13 cellular contexts compared by ENCODE assay signal in genomic region chr15:41241251-41241964, GRCh38. TPM values are rescaled to one million over a fixed set of nuclear protein-coding genes. Genes with fewer than 3 reads are reported as not detected.
DNase-seq lines count a peak whose midpoint lies in the region; TF ChIP-seq lines count a peak whose summit lies in the region.
"Had no signal": no experiment of that assay in that cellular context is flagged by ENCODE, and none has a peak within 500 bp of the region (broad histone marks: within the 10 kb centered on the region; RNA-seq: fewer than 3 reads in every experiment).

No MANE protein-coding gene starts in this region.

- WGBS in H9 (ENCODE audit: extremely low coverage, insufficient read length, low lambda C conversion rate): no CpG with 5 or more reads among the region's 6 CpGs

- TF ChIP-seq CTCF in H9 (conservative IDR thresholded peaks at IDR 0.05) (no peak), neural progenitor cell (IDR thresholded peaks at IDR 0.05) (no peak)

- H3K4me3 ChIP-seq in duodenal mucosa (ENCODE audit: low read depth in 1 of 2, low read length in 2 of 2) (peak overlapping the region; percentile 6 to 16), Karpas-422 (ENCODE audit: low read length) (no peak overlapping the region), neural progenitor cell (no peak overlapping the region)
- H3K4me3 ChIP-seq: upper lobe of left lung had no signal

- H3K14ac ChIP-seq in H9 (ENCODE audit: insufficient read depth, low read length): no peak overlapping the region

- H3K27ac Mint-ChIP-seq in H9 (peak overlapping the region in 1 of 3 experiments; percentile 49; a peak in 2 of 7 replicates), neural progenitor cell (no peak overlapping the region)
- H3K27ac Mint-ChIP-seq: activated CD8-positive, alpha-beta T cell treated with anti-CD3 and anti-CD28 coated beads for 36 hours had no signal

- H2AK5ac ChIP-seq in H9 (ENCODE audit: insufficient read length, low read length): no peak overlapping the region

- H3K9me3 ChIP-seq in duodenal mucosa (ENCODE audit: control insufficient read depth in 1 of 2, low read length in 2 of 2): no peaks in the 10 kb centered on the region
- H3K9me3 ChIP-seq in Karpas-422 (ENCODE audit: low read length): no peaks in the 10 kb centered on the region
- H3K9me3 ChIP-seq in H9 (ENCODE audit: control insufficient read depth, low read depth, low read length): no peaks in the 10 kb centered on the region
- H3K9me3 ChIP-seq in neural progenitor cell (ENCODE audit: low read depth): no peaks in the 10 kb centered on the region
- H3K9me3 ChIP-seq: upper lobe of left lung had no signal

- H3K9me2 ChIP-seq in Karpas-422 (replicated peaks; ENCODE audit: insufficient read depth, low read length): no peaks in the 10 kb centered on the region

- DNase-seq in G401 (ENCODE audit: low spot score): peak; percentile 28
- peak; percentile 56 for DNase-seq in NCI-H2227 treated with DMSO at 0.1 percent for 48 hours (lab: John Stamatoyannopoulos, UW)
- peak; percentile 7 for DNase-seq in myocyte (ENCODE audit: low read depth)
- DNase-seq in Karpas-422: no peak
- no peak for DNase-seq in H9
- no peak for DNase-seq in neural progenitor cell (ENCODE audit: low spot score)
- DNase-seq in NCI-H1048 (lab: John Stamatoyannopoulos, UW): no peak
- DNase-seq: activated CD8-positive, alpha-beta T cell treated with anti-CD3 and anti-CD28 coated beads for 36 hours; amniotic stem cell; DND-41; naive thymus-derived CD4-positive, alpha-beta T cell had no signal

- H3K36me3 Mint-ChIP-seq in H9 (ENCODE audit: insufficient read depth in 1 of 3, low read depth in 3 of 3) (peaks cover 0 to 26% (median 11%) of the 10 kb centered on the region in 3 experiments; a peak in 6 of 7 replicates), neural progenitor cell (peaks cover 13% of the 10 kb centered on the region)

- no peaks in the 10 kb centered on the region for H3K79me1 ChIP-seq in H9 (ENCODE audit: insufficient read depth, low read depth, low read length, poor library complexity, severe bottlenecking)

- H3K4me3 Mint-ChIP-seq in H9 (no peak overlapping the region), neural progenitor cell (no peak overlapping the region)
- H3K4me3 Mint-ChIP-seq: activated CD8-positive, alpha-beta T cell treated with anti-CD3 and anti-CD28 coated beads for 36 hours; naive thymus-derived CD4-positive, alpha-beta T cell had no signal

- no peak overlapping the region for H4K91ac ChIP-seq in H9 (ENCODE audit: insufficient read length, low read depth, low read length)

- no peak overlapping the region for H2BK5ac ChIP-seq in H9 (ENCODE audit: insufficient read length, low read length)

- H3K27me3 ChIP-seq in duodenal mucosa (ENCODE audit: control insufficient read depth in 1 of 2, insufficient read depth in 2 of 2, low read length in 2 of 2): no peaks in the 10 kb centered on the region
- H3K27me3 ChIP-seq in Karpas-422 (ENCODE audit: low read length): no peaks in the 10 kb centered on the region
- H3K27me3 ChIP-seq in H9 (ENCODE audit: insufficient read depth, low read length): no peaks in the 10 kb centered on the region
- no peaks in the 10 kb centered on the region for H3K27me3 ChIP-seq in neural progenitor cell
- H3K27me3 ChIP-seq: upper lobe of left lung had no signal

- H3K9ac ChIP-seq in duodenal mucosa (ENCODE audit: low read depth in 1 of 2, low read length in 2 of 2) (peak overlapping the region; percentile 39 to 40), Karpas-422 (ENCODE audit: low read length) (no peak overlapping the region), H9 (ENCODE audit: extremely low read depth, insufficient read length, low read length) (no peak overlapping the region), neural progenitor cell (no peak overlapping the region)

- no peak overlapping the region for H3T11ph ChIP-seq in H9 (ENCODE audit: low read length)

- no peaks in the 10 kb centered on the region for H3F3A ChIP-seq in neural progenitor cell (ENCODE audit: low read depth)

- H3K4me2 ChIP-seq in Karpas-422 (ENCODE audit: low read depth, low read length, poor library complexity, severe bottlenecking) (no peak overlapping the region), H9 (ENCODE audit: insufficient read depth, insufficient read length, low read length) (no peak overlapping the region), neural progenitor cell (no peak overlapping the region)

- peaks cover 5 to 21% of the 10 kb centered on the region in 2 donors for H3K4me1 ChIP-seq in duodenal mucosa (ENCODE audit: control insufficient read depth in 1 of 2, insufficient read depth in 2 of 2, low read length in 2 of 2)
- no peaks in the 10 kb centered on the region for H3K4me1 ChIP-seq in Karpas-422 (ENCODE audit: low read length)
- no peaks in the 10 kb centered on the region for H3K4me1 ChIP-seq in H9 (ENCODE audit: insufficient read depth, low read length)
- no peaks in the 10 kb centered on the region for H3K4me1 ChIP-seq in neural progenitor cell

- no peak overlapping the region for H3K4ac ChIP-seq in H9 (ENCODE audit: low read depth, low read length)

- H2BK120ac ChIP-seq in H9 (ENCODE audit: low read depth, low read length, poor library complexity, severe bottlenecking): no peak overlapping the region

- in situ Hi-C loops in G401 (cut with HindIII; ENCODE audit: low sequenced_read_pairs): no loop called here

- H4K20me1 ChIP-seq in Karpas-422 (ENCODE audit: insufficient read depth, low read depth, low read length): no peaks in the 10 kb centered on the region
- H4K20me1 ChIP-seq in H9 (ENCODE audit: control insufficient read depth, insufficient read depth, insufficient read length): no peaks in the 10 kb centered on the region
- no peaks in the 10 kb centered on the region for H4K20me1 ChIP-seq in neural progenitor cell (ENCODE audit: low read depth)

- H3K27me3 Mint-ChIP-seq in H9 (ENCODE audit: low read depth): no peaks in the 10 kb centered on the region
- H3K27me3 Mint-ChIP-seq in neural progenitor cell (ENCODE audit: insufficient read depth, low read depth): peaks cover 2% of the 10 kb centered on the region
- H3K27me3 Mint-ChIP-seq: activated CD8-positive, alpha-beta T cell treated with anti-CD3 and anti-CD28 coated beads for 36 hours; naive thymus-derived CD4-positive, alpha-beta T cell had no signal

- H3K23me2 ChIP-seq in H9 (ENCODE audit: insufficient read length, low read depth, low read length, poor library complexity, severe bottlenecking): no peaks in the 10 kb centered on the region

- H2BK20ac ChIP-seq in H9 (ENCODE audit: low read depth, low read length, poor library complexity, severe bottlenecking): no peak overlapping the region

- no peak overlapping the region for H3K56ac ChIP-seq in H9 (ENCODE audit: insufficient read length, low read depth, low read length)

- H3K4me1 Mint-ChIP-seq in H9: no peaks in the 10 kb centered on the region
- H3K4me1 Mint-ChIP-seq in neural progenitor cell: no peaks in the 10 kb centered on the region

- no peak overlapping the region for H4K5ac ChIP-seq in H9 (ENCODE audit: insufficient read length, low read depth, low read length)

- H3K27ac ChIP-seq in duodenal mucosa (ENCODE audit: low read depth, low read length) (peak overlapping the region; percentile 7), Karpas-422 (ENCODE audit: low read length) (no peak overlapping the region), H9 (ENCODE audit: insufficient read length, low read depth, low read length) (no peak overlapping the region), neural progenitor cell (no peak overlapping the region)
- H3K27ac ChIP-seq: upper lobe of left lung had no signal

- no peak overlapping the region for H2BK15ac ChIP-seq in H9 (ENCODE audit: low read depth, low read length)

- no peak overlapping the region for H2BK12ac ChIP-seq in H9 (ENCODE audit: insufficient read length, low read depth, low read length)

- H2AFZ ChIP-seq in Karpas-422 (ENCODE audit: low read length) (no peak overlapping the region), H9 (ENCODE audit: low read length) (no peak overlapping the region), neural progenitor cell (replicated peaks) (no peak overlapping the region)

- no peak overlapping the region for H4K8ac ChIP-seq in H9 (replicated peaks; ENCODE audit: insufficient read length, low read depth, low read length)

- H3K36me3 ChIP-seq in duodenal mucosa (ENCODE audit: control insufficient read depth in 1 of 2, insufficient read depth in 2 of 2, low read length in 2 of 2) (peaks cover 4 to 23% of the 10 kb centered on the region in 2 donors), Karpas-422 (ENCODE audit: insufficient read depth, low read length) (peaks cover 8% of the 10 kb centered on the region; the same call in 1 of the 2 replicates), neural progenitor cell (no peaks in the 10 kb centered on the region)

- no peak overlapping the region for H3K18ac ChIP-seq in H9 (ENCODE audit: insufficient read length, low read depth, low read length)

- peaks cover 41% of the 10 kb centered on the region for H3K79me2 ChIP-seq in Karpas-422 (ENCODE audit: low read length)
- H3K79me2 ChIP-seq in H9 (ENCODE audit: insufficient read depth, low read length): no peaks in the 10 kb centered on the region
- peaks cover 16% of the 10 kb centered on the region for H3K79me2 ChIP-seq in neural progenitor cell (ENCODE audit: low read depth)

- no peaks in the 10 kb centered on the region for H3K9me3 Mint-ChIP-seq in H9
- no peaks in the 10 kb centered on the region for H3K9me3 Mint-ChIP-seq in neural progenitor cell
- H3K9me3 Mint-ChIP-seq: activated CD8-positive, alpha-beta T cell treated with anti-CD3 and anti-CD28 coated beads for 36 hours; naive thymus-derived CD4-positive, alpha-beta T cell had no signal

- H3K23ac ChIP-seq in H9 (ENCODE audit: insufficient read length, low read depth, low read length): no peak overlapping the region

RNA-seq across cellular contexts. Expression of gene CHP1, which starts 10.3 kb away (rescaled TPM):
- total RNA-seq in G401 (2014; rRNA removed; shearing (Covaris generic)): 107 and 141 TPM in 2 replicates
- 119 and 133 TPM in 2 replicates for total RNA-seq in myocyte
- polyA plus RNA-seq in myocyte (2012): 53.6 TPM
- 97.6 and 104 TPM in 2 replicates for total RNA-seq in Karpas-422 (2014; rRNA removed; shearing (Covaris generic); ENCODE audit: low replicate concordance)
- 87.0 and 97.7 TPM in 2 replicates for total RNA-seq in H9 (2021)
- 133 and 144 TPM in 2 replicates for total RNA-seq in neural progenitor cell (ENCODE audit: low replicate concordance)

RNA-seq across cellular contexts. Expression of gene EXD1, which starts 10.9 kb away (rescaled TPM):
- total RNA-seq in G401 (2014; rRNA removed; shearing (Covaris generic)): 0.03 TPM in 1 of 2 replicates, not detected in the other
- total RNA-seq in myocyte: not detected in 2 replicates
- not detected for polyA plus RNA-seq in myocyte (2012)
- not detected in 2 replicates for total RNA-seq in Karpas-422 (2014; rRNA removed; shearing (Covaris generic); ENCODE audit: low replicate concordance)
- total RNA-seq in H9 (2021): not detected in 2 replicates
- total RNA-seq in neural progenitor cell (ENCODE audit: low replicate concordance): 0.06 and 0.41 TPM in 2 replicates
- total RNA-seq: activated CD8-positive, alpha-beta T cell treated with anti-CD3 and anti-CD28 coated beads for 36 hours; naive thymus-derived CD4-positive, alpha-beta T cell had no signal
- polyA plus RNA-seq: naive thymus-derived CD4-positive, alpha-beta T cell had no signal

Comparison
In these comparisons a context has a peak if more than half of its experiments do, and no peak if none do; other contexts are left out.
1. DNase-seq: peak in G401 (single experiment), NCI-H2227 treated with DMSO at 0.1 percent for 48 hours (single experiment) and myocyte (single experiment); none in Karpas-422 (single experiment), H9 (single experiment), neural progenitor cell (single experiment) and NCI-H1048 (single experiment).
2. H3K4me3 ChIP-seq: peak in duodenal mucosa (2 of 2); none in Karpas-422 (single experiment) and neural progenitor cell (single experiment).
3. H3K9ac ChIP-seq: peak in duodenal mucosa (2 of 2); none in Karpas-422 (single experiment), H9 (single experiment) and neural progenitor cell (single experiment).